ENCODE assay signal across 26 cellular contexts in genomic region chr19:44641460-44641859, GRCh38. TPM values are rescaled to one million over a fixed set of nuclear protein-coding genes. Genes with fewer than 3 reads are reported as not detected.
DNase-seq lines count a peak whose midpoint lies in the region; ATAC-seq and TF ChIP-seq lines count a peak whose summit lies in the region.
"Had no signal": no experiment of that assay in that cellular context is flagged by ENCODE, and none has a peak within 500 bp of the region (broad histone marks: within the 10 kb centered on the region; RNA-seq: fewer than 3 reads in every experiment).

No MANE protein-coding gene starts in this region.

- peak overlapping the region; percentile 15 for H3K4me3 Mint-ChIP-seq in CD4-positive, alpha-beta T cell
- H3K4me3 Mint-ChIP-seq in nephron: peak overlapping the region; percentile 42 to 72 (median 68)
- peak overlapping the region; percentile 35 for H3K4me3 Mint-ChIP-seq in type B pancreatic cell
- H3K4me3 Mint-ChIP-seq: IgD-negative memory B cell had no signal

- no peaks in the 10 kb centered on the region for H3K4me1 Mint-ChIP-seq in CD4-positive, alpha-beta T cell (ENCODE audit: low read depth)
- H3K4me1 Mint-ChIP-seq in nephron (peaks cover 12% of the 10 kb centered on the region), type B pancreatic cell (ENCODE audit: unreplicated experiment) (peaks cover 9% of the 10 kb centered on the region)
- H3K4me1 Mint-ChIP-seq: IgD-negative memory B cell had no signal

- CTCF ChIA-PET in CD4-positive, alpha-beta T cell (lab: Charles Lee): no interaction called here

- H3K27me3 Mint-ChIP-seq in CD4-positive, alpha-beta T cell: peaks cover 18% of the 10 kb centered on the region
- peaks cover 8% of the 10 kb centered on the region for H3K27me3 Mint-ChIP-seq in nephron (ENCODE audit: low read depth)
- H3K27me3 Mint-ChIP-seq in type B pancreatic cell: peaks cover 10% of the 10 kb centered on the region

- POLR2A ChIA-PET in CD4-positive, alpha-beta T cell (lab: Charles Lee): no interaction called here

- ATAC-seq in CD4-positive, alpha-beta T cell (ENCODE audit: poor library complexity): no peak
- ATAC-seq in RWPE2 (ENCODE audit: low read depth) (no peak), GM21447 (IDR thresholded peaks at IDR 0.05; ENCODE audit: unreplicated experiment) (no peak), GM19324 (IDR thresholded peaks at IDR 0.05; ENCODE audit: low FRiP score, unreplicated experiment) (no peak)
- ATAC-seq: HCT116 had no signal

- DNase-seq in CD4-positive, alpha-beta T cell: no peak
- DNase-seq in RWPE2 (ENCODE audit: low spot score): no peak
- no peak for DNase-seq in type B pancreatic cell (ENCODE audit: extremely low spot score, unreplicated experiment)
- DNase-seq in UCSD-AML1 (lab: John Stamatoyannopoulos, UW; ENCODE audit: unreplicated experiment): no peak
- DNase-seq: BE2C, DMS153, DND-41, MM.1S, NCI-H1048, NCI-H1417, NCI-H1694, NCI-H2029 treated with DMSO at 0.1 percent for 48 hours, NCI-H526 treated with DMSO at 0.1 percent for 48 hours, RPMI8226, SK-N-SH, SW 1271 had no signal

- H3K27ac Mint-ChIP-seq in CD4-positive, alpha-beta T cell: no peak overlapping the region
- H3K27ac Mint-ChIP-seq in nephron (no peak overlapping the region), type B pancreatic cell (no peak overlapping the region)
- H3K27ac Mint-ChIP-seq: IgD-negative memory B cell had no signal

- no peak overlapping the region for H3K27ac ChIP-seq in CD4-positive, alpha-beta T cell (ENCODE audit: low read depth, low read length)
- peak overlapping the region; percentile 59 for H3K27ac ChIP-seq in RWPE2 (ENCODE audit: poor library complexity, severe bottlenecking)
- H3K27ac ChIP-seq: KMS-11 had no signal

- H3K4me1 ChIP-seq in RWPE2 (ENCODE audit: insufficient read depth, poor library complexity, severe bottlenecking): peaks cover 19% of the 10 kb centered on the region
- H3K4me1 ChIP-seq: BE2C had no signal

- H3K9me3 Mint-ChIP-seq in CD4-positive, alpha-beta T cell: no peaks in the 10 kb centered on the region
- H3K9me3 Mint-ChIP-seq in nephron: no peaks in the 10 kb centered on the region
- H3K9me3 Mint-ChIP-seq in type B pancreatic cell: no peaks in the 10 kb centered on the region
- H3K9me3 Mint-ChIP-seq: CD14-positive monocyte had no signal

- H3K36me3 Mint-ChIP-seq in CD4-positive, alpha-beta T cell (ENCODE audit: low read depth): no peaks in the 10 kb centered on the region
- H3K36me3 Mint-ChIP-seq in nephron (ENCODE audit: low read depth): no peaks in the 10 kb centered on the region
- H3K36me3 Mint-ChIP-seq in type B pancreatic cell: peaks cover 3% of the 10 kb centered on the region
- H3K36me3 Mint-ChIP-seq: IgD-negative memory B cell had no signal

- no peak for TF ChIP-seq CTCF in CD4-positive, alpha-beta T cell (IDR thresholded peaks at IDR 0.05)
- TF ChIP-seq CTCF in RWPE2 (IDR thresholded peaks at IDR 0.05; ENCODE audit: poor library complexity, severe bottlenecking) (no peak), nephron (IDR thresholded peaks at IDR 0.05; ENCODE audit: unreplicated experiment in 3 of 3) (no peak), type B pancreatic cell (conservative IDR thresholded peaks at IDR 0.05) (no peak)

- H3K4me3 ChIP-seq in RWPE2 (ENCODE audit: severe bottlenecking): no peak overlapping the region

- no peaks in the 10 kb centered on the region for H3K9me3 ChIP-seq in CD4-positive, alpha-beta T cell (ENCODE audit: control insufficient read depth, low read length)
- no peaks in the 10 kb centered on the region for H3K9me3 ChIP-seq in RWPE2 (ENCODE audit: severe bottlenecking)
- H3K9me3 ChIP-seq: BE2C, SK-N-SH had no signal

- H3K27me3 ChIP-seq in CD4-positive, alpha-beta T cell (ENCODE audit: control insufficient read depth, insufficient read depth, low read length): peaks cover 12% of the 10 kb centered on the region
- no peaks in the 10 kb centered on the region for H3K27me3 ChIP-seq in RWPE2 (ENCODE audit: insufficient read depth, poor library complexity, severe bottlenecking)
- H3K27me3 ChIP-seq: BE2C had no signal

- intact Hi-C loops in CD4-positive, alpha-beta T cell (cut with DNase I, micrococcal nuclease): no loop called here

- H3K36me3 ChIP-seq in RWPE2 (ENCODE audit: low read depth): peaks cover 12% of the 10 kb centered on the region

RNA-seq across cellular contexts. Expression of gene PVR, which starts 2.2 kb away (rescaled TPM):
- total RNA-seq in CD4-positive, alpha-beta T cell: under 1 TPM; 0.67 to 0.82 TPM
- 29.7 and 38.6 TPM in 2 replicates for total RNA-seq in type B pancreatic cell (ENCODE audit: low replicate concordance)

RNA-seq across cellular contexts. Expression of gene IGSF23, which starts 28.1 kb away (rescaled TPM):
- total RNA-seq in CD4-positive, alpha-beta T cell: not detected
- 0.93 TPM in 1 of 2 replicates, not detected in the other for total RNA-seq in type B pancreatic cell (ENCODE audit: low replicate concordance)
- total RNA-seq: A673, H4, NCI-H460 had no signal

RNA-seq across cellular contexts. Expression of gene CEACAM19, which starts 29.8 kb away (rescaled TPM):
- under 1 TPM; 0.27 to 0.78 TPM for total RNA-seq in CD4-positive, alpha-beta T cell
- 6.1 and 6.3 TPM in 2 replicates for total RNA-seq in type B pancreatic cell (ENCODE audit: low replicate concordance)

RNA-seq across cellular contexts. Expression of gene CEACAM16, which starts 57.5 kb away (rescaled TPM):
- total RNA-seq in CD4-positive, alpha-beta T cell: not detected
- total RNA-seq in type B pancreatic cell (ENCODE audit: low replicate concordance): not detected in 2 replicates
- total RNA-seq: A673, H4, NCI-H460 had no signal

Comparison
In these comparisons a context has a peak if more than half of its experiments do, and no peak if none do; other contexts are left out.
1. H3K4me3 Mint-ChIP-seq: peak in every context shown above with its lines; median percentile 68 in nephron; 35 in type B pancreatic cell; 15 in CD4-positive, alpha-beta T cell.
2. RNA of gene PVR, which starts 2.2 kb away (total RNA-seq): 29.7 to 38.6 TPM in type B pancreatic cell; 0.67 to 0.82 TPM in CD4-positive, alpha-beta T cell; every median in the first group is over 10 times any median in the second.